ENCODE assay signal across 1 cellular context in genomic region chr10:133373104-133373624, GRCh38.
TF ChIP-seq lines count a peak whose summit lies in the region.

Gene ECHS1, minus strand, starts transcription at chr10:133373354. Its CDS starts 21 bp downstream, at chr10:133373333.

TF ChIP-seq in HCT116, 20 proteins besides CTCF, POLR2A, EP300 and RAD21 (continued from another document):
- TF ChIP-seq JUND (IDR thresholded peaks at IDR 0.05) (no peak), SRF (IDR thresholded peaks at IDR 0.05; ENCODE audit: low read depth) (no peak), CEBPB (IDR thresholded peaks at IDR 0.05; ENCODE audit: low read depth) (no peak)
TF ChIP-seq in HCT116: peak in this region for 6.
